34 cellular contexts compared by ENCODE assay signal in the genomic region with DNA sequence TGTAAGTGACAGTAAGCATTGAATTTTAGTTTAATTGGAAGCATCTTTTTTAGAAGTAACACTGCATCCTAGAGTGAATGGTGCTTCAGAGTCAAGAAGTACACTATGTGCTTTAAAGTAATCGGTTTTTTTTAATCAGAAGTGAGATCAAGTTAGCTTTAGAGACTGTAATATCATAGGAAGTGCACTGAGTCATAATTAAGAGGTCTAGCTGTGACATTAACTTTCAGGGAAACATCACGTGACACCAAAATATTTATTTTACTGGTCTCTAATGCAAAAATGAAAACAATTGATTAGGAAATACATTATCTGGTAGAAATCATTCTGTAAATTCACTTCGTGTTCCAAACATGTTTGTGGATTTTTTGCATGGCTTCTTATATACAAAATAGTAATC. TPM values are rescaled to one million over a fixed set of nuclear protein-coding genes. Genes with fewer than 3 reads are reported as not detected.
"Had no signal": no experiment of that assay in that cellular context is flagged by ENCODE, and none has a peak within 500 bp of the region (broad histone marks: within the 10 kb centered on the region; RNA-seq: fewer than 3 reads in every experiment).

No MANE protein-coding gene starts in this region.

- ATAC-seq: activated CD4-positive, CD25-positive, alpha-beta regulatory T cell treated with anti-CD3 and anti-CD28 coated beads, Interleukin-2, amount 50 U/mL, for 24 hours; activated CD8-positive, alpha-beta T cell treated with anti-CD3 and anti-CD28 coated beads for 36 hours; activated naive CD8-positive, alpha-beta T cell treated with anti-CD3 and anti-CD28 coated beads, Interleukin-2, amount 50 U/mL, for 24 hours; activated T-cell treated with anti-CD3 and anti-CD28 coated beads, Interleukin-2, amount 50 U/mL, for 4 hours; body of pancreas; foreskin keratinocyte; gastrocnemius medialis; heart left ventricle; T-helper 17 cell had no signal

- H3K9me3 ChIP-seq: adrenal gland, body of pancreas, colonic mucosa, esophagus squamous epithelium, gastrocnemius medialis, heart left ventricle had no signal

- H3K36me3 ChIP-seq: adrenal gland, colonic mucosa, esophagus squamous epithelium, gastrocnemius medialis, heart left ventricle, WERI-Rb-1 had no signal

- H3K27me3 ChIP-seq: adrenal gland, body of pancreas, colonic mucosa, dorsolateral prefrontal cortex, esophagus squamous epithelium, foreskin keratinocyte, gastrocnemius medialis, heart left ventricle had no signal

- DNase-seq: activated B cell treated with CpG ODN at 0.5 μM for 24 hours; activated CD4-positive, alpha-beta T cell treated with anti-CD3 and anti-CD28 coated beads for 48 hours; activated CD4-positive, alpha-beta T cell treated with anti-CD3 and anti-CD28 coated beads, Interleukin-2, amount 50 U/mL, for 1 hour; activated CD4-positive, alpha-beta T cell treated with anti-CD3 and anti-CD28 coated beads, Interleukin-2, amount 50 U/mL, for 48 hours; activated CD8-positive, alpha-beta memory T cell treated with anti-CD3 and anti-CD28 coated beads for 24 hours; activated CD8-positive, alpha-beta T cell treated with anti-CD3 and anti-CD28 coated beads for 36 hours; activated effector memory CD4-positive, alpha-beta T cell treated with anti-CD3 and anti-CD28 coated beads, Interleukin-2, amount 50 U/mL, for 16 hours; activated naive CD4-positive, alpha-beta T cell treated with anti-CD3 and anti-CD28 coated beads for 36 hours; activated naive CD8-positive, alpha-beta T cell treated with anti-CD3 and anti-CD28 coated beads for 36 hours; activated naive CD8-positive, alpha-beta T cell treated with anti-CD3 and anti-CD28 coated beads, Interleukin-2, amount 50 U/mL, for 24 hours; activated T-cell treated with anti-CD3 and anti-CD28 coated beads, Interleukin-2, amount 50 U/mL, for 4 hours; adrenal gland; amygdala; aorta; body of pancreas; caudate nucleus; colonic mucosa; dorsolateral prefrontal cortex; effector memory CD4-positive, alpha-beta T cell; endodermal cell; esophagus squamous epithelium; foreskin keratinocyte; gastrocnemius medialis; glutamatergic neuron; heart left ventricle; T-helper 1 cell; T-helper 17 cell; T1000; WERI-Rb-1 had no signal

- H3K4me1 ChIP-seq: adrenal gland, body of pancreas, colonic mucosa, esophagus squamous epithelium, gastrocnemius medialis, heart left ventricle had no signal

- H3K27ac ChIP-seq: adrenal gland, body of pancreas, colonic mucosa, dorsolateral prefrontal cortex, epithelial cell of prostate, esophagus squamous epithelium, foreskin keratinocyte, gastrocnemius medialis, heart left ventricle, WERI-Rb-1 had no signal

- H3K4me3 ChIP-seq: adrenal gland, body of pancreas, colonic mucosa, dorsolateral prefrontal cortex, esophagus squamous epithelium, gastrocnemius medialis, heart left ventricle had no signal

RNA-seq across cellular contexts. Expression of gene KYNU, which starts 55.3 kb away (rescaled TPM):
- total RNA-seq: activated CD8-positive, alpha-beta T cell treated with anti-CD3 and anti-CD28 coated beads for 36 hours; activated naive CD4-positive, alpha-beta T cell treated with anti-CD3 and anti-CD28 coated beads for 36 hours; activated T-helper 1 cell treated with anti-CD3 and anti-CD28 coated beads, Interleukin-12 subunit alpha, Interleukin-12 subunit beta, Interleukin-2, Interleukin-4 antibody, amounts not matched to agents 30 ng/mL and 10 ng/mL and 1 ng/mL, durations not matched to agents 14 hours and 24 hours and 36 hours; activated T-helper 2 cell treated with anti-CD3 and anti-CD28 coated beads, Interferon-gamma antibody, Interleukin-2, Interleukin-4, amounts not matched to agents 10 μg/mL and 5 μg/mL and 100 μg/mL, durations not matched to agents 14 hours and 24 hours and 36 hours; chondrocyte had no signal
